17 cellular contexts compared by ENCODE assay signal in the genomic region with DNA sequence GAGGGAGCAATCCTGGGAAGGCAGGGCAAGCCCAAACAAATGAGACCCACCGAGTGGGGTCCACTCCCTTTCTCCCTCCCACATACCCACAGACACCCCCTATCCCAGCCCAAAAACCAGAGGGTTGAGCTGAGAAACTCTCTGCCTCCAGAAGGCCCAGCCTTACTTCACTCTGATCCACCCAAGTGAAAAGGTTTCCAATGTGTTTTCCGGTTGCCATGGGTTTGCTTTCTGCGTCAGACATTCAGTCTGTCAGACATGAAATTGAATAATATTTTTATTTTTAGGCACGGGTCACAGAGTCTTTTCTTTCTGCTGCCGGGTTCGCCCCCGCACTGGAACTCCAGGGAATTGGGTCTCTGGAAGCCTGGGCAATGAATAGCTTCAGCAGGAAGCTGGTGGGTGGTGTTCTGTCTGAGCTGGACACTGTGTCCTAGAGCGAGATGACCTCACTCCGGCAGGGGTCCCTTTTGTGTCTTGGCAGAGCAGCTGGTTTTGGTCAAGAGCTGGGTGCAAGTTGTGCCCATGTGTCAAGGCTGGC.
A peak's percentile ranks its signal among the peaks of the same experiment; 100 is the strongest.
DNase-seq lines count a peak whose midpoint lies in the region; ATAC-seq and TF ChIP-seq lines count a peak whose summit lies in the region.
"Had no signal": no experiment of that assay in that cellular context is flagged by ENCODE, and none has a peak within 500 bp of the region (broad histone marks: within the 10 kb centered on the region; RNA-seq: fewer than 3 reads in every experiment).

No MANE protein-coding gene starts in this region.

- H3K36me3 ChIP-seq in heart right ventricle (no peaks in the 10 kb centered on the region), aorta (ENCODE audit: control insufficient read depth in 1 of 2, insufficient read depth in 2 of 2, low read length in 1 of 2) (no peaks in the 10 kb centered on the region)
- H3K36me3 ChIP-seq: upper lobe of left lung had no signal

- H3K27ac Mint-ChIP-seq in activated CD8-positive, alpha-beta memory T cell treated with anti-CD3 and anti-CD28 coated beads, Interleukin-2, amount 10 ng/mL, durations not matched to agents 7 days and 5 days = no peak overlapping the region
- H3K27ac Mint-ChIP-seq: activated naive CD8-positive, alpha-beta T cell treated with anti-CD3 and anti-CD28 coated beads, Interleukin-2, amount 10 ng/mL, durations not matched to agents 7 days and 5 days; memory B cell; T-helper 17 cell had no signal

- H3K9me3 ChIP-seq in heart right ventricle (peaks cover 0 to 9% (median 5%) of the 10 kb centered on the region in 11 donors), aorta (ENCODE audit: control insufficient read depth, low read length) (peaks cover 1% of the 10 kb centered on the region)
- H3K9me3 ChIP-seq: upper lobe of left lung had no signal

- no peak for ATAC-seq in activated CD8-positive, alpha-beta memory T cell treated with anti-CD3 and anti-CD28 coated beads, Interleukin-2, amount 10 ng/mL, durations not matched to agents 7 days and 5 days
- peak; percentile 88 to 97 (median 96) for ATAC-seq in heart right ventricle
- ATAC-seq in aorta (ENCODE audit: low FRiP score) = peak; percentile 79
- ATAC-seq: T-helper 17 cell had no signal

- intact Hi-C loops in heart right ventricle (cut with DNase I) (loop anchor here in 1 of 10 donors (2.0 to 10.0 kb wide), 2 partner anchors 69 to 205 kb away; no protein-coding TSS in a partner anchor), posterior vena cava (cut with DNase I) (no loop called here), aorta (cut with DNase I) (no loop called here)

- peaks cover 7% of the 10 kb centered on the region for H3K27me3 Mint-ChIP-seq in activated CD8-positive, alpha-beta memory T cell treated with anti-CD3 and anti-CD28 coated beads, Interleukin-2, amount 10 ng/mL, durations not matched to agents 7 days and 5 days

- CTCF ChIA-PET in activated CD8-positive, alpha-beta memory T cell treated with anti-CD3 and anti-CD28 coated beads, Interleukin-2, amount 10 ng/mL, durations not matched to agents 7 days and 5 days (lab: Charles Lee) = no interaction called here

- H3K27ac ChIP-seq in heart right ventricle (peak overlapping the region; percentile 72 to 94 (median 83)), aorta (ENCODE audit: low read depth in 1 of 2, low read length in 2 of 2) (peak overlapping the region in 1 of 2 donors; percentile 70)
- H3K27ac ChIP-seq: 22Rv1 had no signal

- H3K4me1 Mint-ChIP-seq in activated CD8-positive, alpha-beta memory T cell treated with anti-CD3 and anti-CD28 coated beads, Interleukin-2, amount 10 ng/mL, durations not matched to agents 7 days and 5 days = no peaks in the 10 kb centered on the region
- H3K4me1 Mint-ChIP-seq: activated naive CD8-positive, alpha-beta T cell treated with anti-CD3 and anti-CD28 coated beads, Interleukin-2, amount 10 ng/mL, durations not matched to agents 7 days and 5 days; T-helper 17 cell had no signal

- H3K4me3 ChIP-seq in heart right ventricle = no peak overlapping the region
- no peak overlapping the region for H3K4me3 ChIP-seq in aorta (ENCODE audit: low read length in 2 of 2)
- H3K4me3 ChIP-seq: upper lobe of left lung had no signal

- no peak for TF ChIP-seq CTCF in heart right ventricle (IDR thresholded peaks at IDR 0.05)

- peaks cover 1% of the 10 kb centered on the region for H3K36me3 Mint-ChIP-seq in activated CD8-positive, alpha-beta memory T cell treated with anti-CD3 and anti-CD28 coated beads, Interleukin-2, amount 10 ng/mL, durations not matched to agents 7 days and 5 days
- H3K36me3 Mint-ChIP-seq: activated naive CD8-positive, alpha-beta T cell treated with anti-CD3 and anti-CD28 coated beads, Interleukin-2, amount 10 ng/mL, durations not matched to agents 7 days and 5 days had no signal

- peaks cover 10 to 34% (median 15%) of the 10 kb centered on the region in 9 donors for H3K4me1 ChIP-seq in heart right ventricle
- H3K4me1 ChIP-seq in aorta (ENCODE audit: control insufficient read depth in 1 of 2, insufficient read depth in 2 of 2, low read length in 2 of 2) = no peaks in the 10 kb centered on the region
- H3K4me1 ChIP-seq: upper lobe of left lung had no signal

- DNase-seq in activated CD8-positive, alpha-beta memory T cell treated with anti-CD3 and anti-CD28 coated beads, Interleukin-2, amount 10 ng/mL, durations not matched to agents 7 days and 5 days = peak; percentile 8
- no peak for DNase-seq in activated CD8-positive, alpha-beta memory T cell treated with anti-CD3 and anti-CD28 coated beads, Interleukin-2, amount 50 U/mL, for 4 hours
- DNase-seq in heart right ventricle (peak; percentile 77 to 93), posterior vena cava (ENCODE audit: low spot score) (peak; percentile 93), aorta (peak; percentile 76 to 93), GM19240 (ENCODE audit: insufficient read length, low spot score) (no peak), NCI-H446 (lab: John Stamatoyannopoulos, UW) (no peak)
- no peak for DNase-seq in stimulated activated CD4-positive, alpha-beta T cell treated with anti-CD3 and anti-CD28 coated beads, Interleukin-15, amount 100 ng/mL, for 24 hours
- DNase-seq: activated naive CD8-positive, alpha-beta T cell treated with anti-CD3 and anti-CD28 coated beads, Interleukin-2, amount 10 ng/mL, durations not matched to agents 7 days and 5 days; C1 segment of cervical spinal cord; DMS79 treated with DMSO at 0.1 percent for 48 hours; NCI-H2029 treated with DMSO at 0.1 percent for 48 hours; NCI-H774; T-helper 17 cell; upper lobe of left lung had no signal

- WGBS in heart right ventricle, 2 donors = 50 to 53% methylated on average over 9 of the region's 9 CpGs
- 22 to 24% methylated on average over 9 of the region's 9 CpGs for WGBS in aorta, 2 donors

- H3K9me3 Mint-ChIP-seq in activated CD8-positive, alpha-beta memory T cell treated with anti-CD3 and anti-CD28 coated beads, Interleukin-2, amount 10 ng/mL, durations not matched to agents 7 days and 5 days (ENCODE audit: low read depth) = no peaks in the 10 kb centered on the region

- peaks cover 0 to 4% (median 0%) of the 10 kb centered on the region in 7 donors for H3K27me3 ChIP-seq in heart right ventricle
- no peaks in the 10 kb centered on the region for H3K27me3 ChIP-seq in aorta (ENCODE audit: control insufficient read depth in 1 of 2, insufficient read depth in 2 of 2, low read length in 1 of 2)
- H3K27me3 ChIP-seq: upper lobe of left lung had no signal

- no peak overlapping the region for H3K4me3 Mint-ChIP-seq in activated CD8-positive, alpha-beta memory T cell treated with anti-CD3 and anti-CD28 coated beads, Interleukin-2, amount 10 ng/mL, durations not matched to agents 7 days and 5 days
- H3K4me3 Mint-ChIP-seq: activated naive CD8-positive, alpha-beta T cell treated with anti-CD3 and anti-CD28 coated beads, Interleukin-2, amount 10 ng/mL, durations not matched to agents 7 days and 5 days; memory B cell; T-helper 17 cell had no signal

Comparison
In these comparisons a context has a peak if more than half of its experiments do, and no peak if none do; other contexts are left out.
1. DNase-seq: peak in activated CD8-positive, alpha-beta memory T cell treated with anti-CD3 and anti-CD28 coated beads, Interleukin-2, amount 10 ng/mL, durations not matched to agents 7 days and 5 days (single experiment), heart right ventricle (2 of 2), posterior vena cava (single experiment) and aorta (2 of 2); none in activated CD8-positive, alpha-beta memory T cell treated with anti-CD3 and anti-CD28 coated beads, Interleukin-2, amount 50 U/mL, for 4 hours (single experiment), GM19240 (single experiment), NCI-H446 (0 of 2) and stimulated activated CD4-positive, alpha-beta T cell treated with anti-CD3 and anti-CD28 coated beads, Interleukin-15, amount 100 ng/mL, for 24 hours (single experiment).